36 cellular contexts compared by ENCODE assay signal in genomic region chr6:166446567-166447065, GRCh38.
"Had no signal": no experiment of that assay in that cellular context is flagged by ENCODE, and none has a peak within 500 bp of the region (broad histone marks: within the 10 kb centered on the region; RNA-seq: fewer than 3 reads in every experiment).

No MANE protein-coding gene starts in this region.

- H3K9me3 ChIP-seq: adrenal gland, ascending aorta, gastroesophageal sphincter, left ventricle myocardium inferior, pancreas, prostate gland, sigmoid colon, SK-N-SH, tibial nerve had no signal

- H3K27ac ChIP-seq: adrenal gland, ascending aorta, brain microvascular endothelial cell, gastroesophageal sphincter, left ventricle myocardium inferior, pancreas, prostate gland, sigmoid colon, tibial nerve had no signal

- H3K27me3 ChIP-seq: adrenal gland, ascending aorta, brain microvascular endothelial cell, gastroesophageal sphincter, pancreas, sigmoid colon, tibial nerve had no signal

- H3K4me1 Mint-ChIP-seq: activated B cell treated with CpG ODN at 0.5 μM for 24 hours; activated naive CD8-positive, alpha-beta T cell treated with anti-CD3 and anti-CD28 coated beads for 36 hours; central memory CD8-positive, alpha-beta T cell; immature natural killer cell; nephron; stimulated activated memory B cell treated with anti-CD40 and anti-IgM and Interleukin-4, amounts not matched to agents 10 μg/mL and 1 μg/mL and 100 μg/mL, for 72 hours; stimulated activated naive CD8-positive, alpha-beta T cell treated with anti-CD3 and anti-CD28 coated beads, Interleukin-15, amount 100 ng/mL, for 72 hours; T-helper 17 cell had no signal

- H3K9me3 Mint-ChIP-seq: activated B cell treated with CpG ODN at 0.5 μM for 24 hours; activated naive CD4-positive, alpha-beta T cell treated with anti-CD3 and anti-CD28 coated beads for 36 hours; activated naive CD8-positive, alpha-beta T cell treated with anti-CD3 and anti-CD28 coated beads for 36 hours; activated T-helper 1 cell treated with anti-CD3 and anti-CD28 coated beads, Interleukin-12 subunit alpha, Interleukin-12 subunit beta, Interleukin-2, Interleukin-4 antibody, amounts not matched to agents 30 ng/mL and 10 ng/mL and 1 ng/mL, durations not matched to agents 14 hours and 24 hours and 36 hours; central memory CD8-positive, alpha-beta T cell; dendritic cell treated with granulocyte-macrophage colony-stimulating factor and Interleukin-4, amounts not matched to agents 40 ng/mL and 50 ng/mL, for 4 days; stimulated activated memory B cell treated with anti-CD40 and anti-IgM and Interleukin-4, amounts not matched to agents 10 μg/mL and 1 μg/mL and 100 μg/mL, for 72 hours; stimulated activated naive CD8-positive, alpha-beta T cell treated with anti-CD3 and anti-CD28 coated beads, Interleukin-15, amount 100 ng/mL, for 72 hours had no signal

- H3K27ac Mint-ChIP-seq: activated B cell treated with CpG ODN at 0.5 μM for 24 hours; activated naive CD4-positive, alpha-beta T cell treated with anti-CD3 and anti-CD28 coated beads for 36 hours; activated naive CD8-positive, alpha-beta T cell treated with anti-CD3 and anti-CD28 coated beads for 36 hours; activated T-helper 1 cell treated with anti-CD3 and anti-CD28 coated beads, Interleukin-12 subunit alpha, Interleukin-12 subunit beta, Interleukin-2, Interleukin-4 antibody, amounts not matched to agents 30 ng/mL and 10 ng/mL and 1 ng/mL, durations not matched to agents 14 hours and 24 hours and 36 hours; dendritic cell treated with granulocyte-macrophage colony-stimulating factor and Interleukin-4, amounts not matched to agents 40 ng/mL and 50 ng/mL, for 4 days; immature natural killer cell; nephron; stimulated activated memory B cell treated with anti-CD40 and anti-IgM and Interleukin-4, amounts not matched to agents 10 μg/mL and 1 μg/mL and 100 μg/mL, for 72 hours; stimulated activated naive CD8-positive, alpha-beta T cell treated with anti-CD3 and anti-CD28 coated beads, Interleukin-15, amount 100 ng/mL, for 72 hours; T-helper 17 cell had no signal

- H3K9ac ChIP-seq: SK-N-SH had no signal

- H3K36me3 ChIP-seq: adrenal gland, brain microvascular endothelial cell, prostate gland had no signal

- H3K4me3 ChIP-seq: adrenal gland, ascending aorta, gastroesophageal sphincter, left ventricle myocardium inferior, lung, pancreas, prostate gland, sigmoid colon, tibial nerve had no signal

- DNase-seq: activated B cell treated with CpG ODN at 0.5 μM for 24 hours; activated CD4-positive, alpha-beta T cell treated with anti-CD3 and anti-CD28 coated beads for 4 hours; activated CD4-positive, alpha-beta T cell treated with anti-CD3 and anti-CD28 coated beads, Interleukin-2, amount 50 U/mL, for 4 hours; activated effector memory CD4-positive, alpha-beta T cell treated with anti-CD3 and anti-CD28 coated beads, Interleukin-2, amount 50 U/mL, for 16 hours; activated naive CD4-positive, alpha-beta T cell treated with anti-CD3 and anti-CD28 coated beads for 36 hours; activated naive CD8-positive, alpha-beta T cell treated with anti-CD3 and anti-CD28 coated beads for 36 hours; activated T-cell treated with anti-CD3 and anti-CD28 coated beads, Interleukin-2, amount 50 U/mL, for 1 hour; adrenal gland; brain microvascular endothelial cell; effector CD4-positive, alpha-beta T cell; erythroblast; head of caudate nucleus; hypothalamus; immature natural killer cell; kidney glomerular epithelial cell; left ventricle myocardium inferior; pancreas; retina; sigmoid colon; SK-N-SH; small intestine; stimulated activated CD4-positive, alpha-beta T cell treated with anti-CD3 and anti-CD28 coated beads, Interleukin-4, amount 100 ng/mL, for 4 hours; stimulated activated CD8-positive, alpha-beta memory T cell treated with anti-CD3 and anti-CD28 coated beads, Interleukin-4, amount 100 ng/mL, for 48 hours; stimulated activated naive CD8-positive, alpha-beta T cell treated with anti-CD3 and anti-CD28 coated beads, Interleukin-15, amount 100 ng/mL, for 72 hours; SW 1271; T-helper 17 cell had no signal

- ATAC-seq: gastroesophageal sphincter; pancreas; stimulated activated memory B cell treated with anti-CD40 and anti-IgM and Interleukin-4, amounts not matched to agents 10 μg/mL and 1 μg/mL and 100 μg/mL, for 72 hours; stimulated activated naive CD8-positive, alpha-beta T cell treated with anti-CD3 and anti-CD28 coated beads, Interleukin-15, amount 100 ng/mL, for 72 hours; T-helper 17 cell had no signal

- H3K27me3 Mint-ChIP-seq: activated naive CD8-positive, alpha-beta T cell treated with anti-CD3 and anti-CD28 coated beads for 36 hours; stimulated activated naive CD8-positive, alpha-beta T cell treated with anti-CD3 and anti-CD28 coated beads, Interleukin-15, amount 100 ng/mL, for 72 hours; T-helper 17 cell had no signal

- H3K4me3 Mint-ChIP-seq: activated B cell treated with CpG ODN at 0.5 μM for 24 hours; activated naive CD4-positive, alpha-beta T cell treated with anti-CD3 and anti-CD28 coated beads for 36 hours; activated naive CD8-positive, alpha-beta T cell treated with anti-CD3 and anti-CD28 coated beads for 36 hours; activated T-helper 1 cell treated with anti-CD3 and anti-CD28 coated beads, Interleukin-12 subunit alpha, Interleukin-12 subunit beta, Interleukin-2, Interleukin-4 antibody, amounts not matched to agents 30 ng/mL and 10 ng/mL and 1 ng/mL, durations not matched to agents 14 hours and 24 hours and 36 hours; central memory CD8-positive, alpha-beta T cell; dendritic cell treated with granulocyte-macrophage colony-stimulating factor and Interleukin-4, amounts not matched to agents 40 ng/mL and 50 ng/mL, for 4 days; immature natural killer cell; nephron; stimulated activated memory B cell treated with anti-CD40 and anti-IgM and Interleukin-4, amounts not matched to agents 10 μg/mL and 1 μg/mL and 100 μg/mL, for 72 hours; stimulated activated naive CD8-positive, alpha-beta T cell treated with anti-CD3 and anti-CD28 coated beads, Interleukin-15, amount 100 ng/mL, for 72 hours; T-helper 17 cell had no signal

- H3K4me1 ChIP-seq: adrenal gland, ascending aorta, gastroesophageal sphincter, left ventricle myocardium inferior, pancreas, prostate gland, sigmoid colon, tibial nerve had no signal
